10 cellular contexts compared by ENCODE assay signal in genomic region chr6:150409576-150410066, GRCh38. TPM values are rescaled to one million over a fixed set of nuclear protein-coding genes. Genes with fewer than 3 reads are reported as not detected.
A peak's percentile ranks its signal among the peaks of the same experiment; 100 is the strongest.
DNase-seq lines count a peak whose midpoint lies in the region; ATAC-seq and TF ChIP-seq lines count a peak whose summit lies in the region.
"Had no signal": no experiment of that assay in that cellular context is flagged by ENCODE, and none has a peak within 500 bp of the region (broad histone marks: within the 10 kb centered on the region; RNA-seq: fewer than 3 reads in every experiment).

No MANE protein-coding gene starts in this region.

- no peak for ATAC-seq in PC-3
- ATAC-seq: HCT116 had no signal

- peak; percentile 44 for DNase-seq in NCI-H82 (lab: John Stamatoyannopoulos, UW)
- no peak for DNase-seq in NCI-H82 treated with DMSO at 0.1 percent for 48 hours (lab: John Stamatoyannopoulos, UW; ENCODE audit: unreplicated experiment)
- peak; percentile 55 for DNase-seq in PC-3
- DNase-seq in hepatocyte (ENCODE audit: low spot score) = peak; percentile 23
- DNase-seq in tibial nerve (ENCODE audit: low spot score in 2 of 2) = peak; percentile 71 to 79
- DNase-seq in inferior parietal cortex (ENCODE audit: extremely low spot score) = no peak
- DNase-seq in activated T-cell treated with anti-CD3 and anti-CD28 coated beads for 4 hours = no peak
- DNase-seq in ACHN = no peak

- peaks cover 40% of the 10 kb centered on the region for H3K4me1 ChIP-seq in PC-3 (ENCODE audit: insufficient read depth, low read length)
- peaks cover 9% of the 10 kb centered on the region for H3K4me1 ChIP-seq in hepatocyte (ENCODE audit: insufficient read depth)
- H3K4me1 ChIP-seq in tibial nerve = peaks cover 0 to 25% (median 9%) of the 10 kb centered on the region in 4 donors

- H3K36me3 ChIP-seq in PC-3 (ENCODE audit: low read depth, low read length) (no peaks in the 10 kb centered on the region), hepatocyte (replicated peaks; ENCODE audit: insufficient read depth, low read depth) (no peaks in the 10 kb centered on the region), tibial nerve (no peaks in the 10 kb centered on the region)

- BruUV-seq in PC-3 (replicated peaks; lab: Mats Ljungman, UMichigan) = no TSS peak

- in situ Hi-C loops in ACHN (cut with HindIII; ENCODE audit: low pct_ligation_motif_present, low pct_unique_long_range_greater_than_20kb, low sequenced_read_pairs) = no loop called here

- H4K20me1 ChIP-seq in PC-3 (ENCODE audit: low read length) = no peaks in the 10 kb centered on the region
- H4K20me1 ChIP-seq in hepatocyte (ENCODE audit: insufficient read depth, poor library complexity, severe bottlenecking) = no peaks in the 10 kb centered on the region

- CTCF ChIA-PET in PC-3 (lab: Charles Lee) = no interaction called here

- POLR2A ChIA-PET in PC-3 (lab: Charles Lee; ENCODE audit: unreplicated experiment) = no interaction called here

- no peak for TF ChIP-seq EP300 in tibial nerve (IDR thresholded peaks at IDR 0.05)

- TF ChIP-seq CTCF in PC-3 (conservative IDR thresholded peaks at IDR 0.05; ENCODE audit: low read depth, low read length) (no peak), hepatocyte (IDR thresholded peaks at IDR 0.05; ENCODE audit: poor library complexity) (no peak), tibial nerve (IDR thresholded peaks at IDR 0.05) (no peak)

- H3K27me3 ChIP-seq in PC-3 (ENCODE audit: low read length) = no peaks in the 10 kb centered on the region
- H3K27me3 ChIP-seq in hepatocyte = no peaks in the 10 kb centered on the region
- H3K27me3 ChIP-seq in tibial nerve = no peaks in the 10 kb centered on the region

- H3K4me2 ChIP-seq in PC-3 (ENCODE audit: low read length) (no peak overlapping the region), hepatocyte (no peak overlapping the region)

- no peaks in the 10 kb centered on the region for H3K9me2 ChIP-seq in PC-3 (replicated peaks; ENCODE audit: low read length)
- H3K9me2 ChIP-seq in hepatocyte (replicated peaks; ENCODE audit: insufficient read depth) = no peaks in the 10 kb centered on the region

- TF ChIP-seq POLR2A in tibial nerve (IDR thresholded peaks at IDR 0.05) = no peak

- H3F3A ChIP-seq in PC-3 (ENCODE audit: low read length, unreplicated experiment) = no peaks in the 10 kb centered on the region

- intact Hi-C loops in PC-3 (cut with micrococcal nuclease) = loop anchor here (10.0 kb wide), 1 partner anchor 925 kb away; no protein-coding TSS in a partner anchor

- H3K9me3 ChIP-seq in PC-3 (ENCODE audit: low read length) (no peaks in the 10 kb centered on the region), hepatocyte (ENCODE audit: low read depth) (no peaks in the 10 kb centered on the region), tibial nerve (peaks cover 0 to 6% (median 0%) of the 10 kb centered on the region in 4 donors)

- H2AFZ ChIP-seq in PC-3 (ENCODE audit: low read length) = no peak overlapping the region
- H2AFZ ChIP-seq in hepatocyte = no peak overlapping the region

- 35% methylated on average over 1 of the region's 1 CpG for WGBS in hepatocyte (ENCODE audit: low lambda C conversion rate, missing lambda C conversion rate)
- WGBS in tibial nerve, 2 donors = 5 to 7% methylated on average over 1 of the region's 1 CpG

- no peak overlapping the region for H3K4me3 ChIP-seq in PC-3 (ENCODE audit: low read length)
- H3K4me3 ChIP-seq in hepatocyte = no peak overlapping the region
- H3K4me3 ChIP-seq in tibial nerve = no peak overlapping the region

- no peaks in the 10 kb centered on the region for H3K79me2 ChIP-seq in PC-3 (ENCODE audit: low read length)
- no peaks in the 10 kb centered on the region for H3K79me2 ChIP-seq in hepatocyte

- no peak overlapping the region for H3K27ac ChIP-seq in PC-3 (ENCODE audit: low read length)
- no peak overlapping the region for H3K27ac ChIP-seq in hepatocyte
- no peak overlapping the region for H3K27ac ChIP-seq in tibial nerve

- H3K9ac ChIP-seq in PC-3 (ENCODE audit: low read length) = no peak overlapping the region

RNA-seq across cellular contexts. Expression of gene IYD, which starts 40.8 kb away (rescaled TPM):
- 0.04 TPM in 1 of 2 replicates, not detected in the other for total RNA-seq in PC-3 (2014; rRNA removed)
- total RNA-seq in hepatocyte = 8.5 and 10.0 TPM in 2 replicates
- polyA plus RNA-seq in hepatocyte = 3.1 and 8.8 TPM in 2 replicates
- total RNA-seq in tibial nerve = under 1 TPM in 1 of 4 donors, not detected in 3; under 0.01 TPM
- total RNA-seq: T-helper 2 cell treated with Interferon-gamma antibody and Interleukin-4, amounts not matched to agents 100 ng/mL and 5 ng/mL, for 36 hours had no signal

Comparison
In these comparisons a context has a peak if more than half of its experiments do, and no peak if none do; other contexts are left out.
1. DNase-seq: peak in NCI-H82 (single experiment), PC-3 (single experiment), hepatocyte (single experiment) and tibial nerve (2 of 2); none in NCI-H82 treated with DMSO at 0.1 percent for 48 hours (single experiment), inferior parietal cortex (single experiment), activated T-cell treated with anti-CD3 and anti-CD28 coated beads for 4 hours (single experiment) and ACHN (single experiment).